In the genomic region with DNA sequence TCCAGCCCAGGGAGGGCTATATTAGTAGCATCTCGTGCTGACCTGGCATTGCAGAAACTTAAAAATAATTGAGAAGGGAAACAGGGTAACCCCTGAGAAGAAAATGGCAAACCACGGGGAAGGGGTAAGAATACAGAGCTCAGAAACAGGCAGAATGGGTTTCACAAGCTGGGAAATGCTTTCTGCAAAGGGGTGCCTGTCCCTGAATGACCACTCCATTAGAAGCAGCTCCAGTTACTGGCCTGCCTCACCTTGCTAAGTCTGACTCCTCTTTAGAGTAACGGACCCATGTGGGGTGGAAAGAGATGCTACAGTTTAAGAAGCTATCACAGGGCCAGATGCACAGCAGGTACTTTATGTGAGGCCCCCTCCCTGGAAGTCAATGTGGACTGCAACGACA, we compare ENCODE assay signal across 9 cellular contexts. TPM values are rescaled to one million over a fixed set of nuclear protein-coding genes. Genes with fewer than 3 reads are reported as not detected.
DNase-seq lines count a peak whose midpoint lies in the region; ATAC-seq and TF ChIP-seq lines count a peak whose summit lies in the region.
"Had no signal": no experiment of that assay in that cellular context is flagged by ENCODE, and none has a peak within 500 bp of the region (broad histone marks: within the 10 kb centered on the region; RNA-seq: fewer than 3 reads in every experiment).

No MANE protein-coding gene starts in this region.

- no peak overlapping the region for H4K5ac ChIP-seq in mesendoderm (ENCODE audit: low read length)

- H3K4me1 Mint-ChIP-seq in GM23338 (peaks cover 81% of the 10 kb centered on the region), nephron (peaks cover 87% of the 10 kb centered on the region)

- H3K36me3 ChIP-seq in GM23338 (ENCODE audit: insufficient read depth), result peaks cover 39% of the 10 kb centered on the region
- peaks cover 6% of the 10 kb centered on the region for H3K36me3 ChIP-seq in mesendoderm (ENCODE audit: control insufficient read depth, insufficient read depth, low read length)

- H3K36me3 Mint-ChIP-seq in GM23338 (ENCODE audit: low read depth) (peaks cover 70% of the 10 kb centered on the region), nephron (ENCODE audit: low read depth) (peaks cover 56% of the 10 kb centered on the region)

- H4K20me1 ChIP-seq in GM23338 (replicated peaks; ENCODE audit: insufficient read depth), result peaks cover 51% of the 10 kb centered on the region

- DNase-seq in AG04449 (ENCODE audit: low read depth, low spot score), result no peak
- DNase-seq in GM23338 (ENCODE audit: low spot score), result no peak
- no peak for DNase-seq in astrocyte of the spinal cord (ENCODE audit: low read depth, low spot score)
- DNase-seq in mesendoderm, result no peak
- no peak for DNase-seq in NCI-H524 (lab: John Stamatoyannopoulos, UW)
- no peak for DNase-seq in HPDE6-E6E7 (ENCODE audit: extremely low spot score)
- DNase-seq: T1000 had no signal

- H3K4me3 Mint-ChIP-seq in GM23338, result peak overlapping the region; percentile 96
- peak overlapping the region; percentile 66 to 96 (median 94) for H3K4me3 Mint-ChIP-seq in nephron

- H2BK15ac ChIP-seq in mesendoderm (replicated peaks; ENCODE audit: low read depth), result no peak overlapping the region

- TF ChIP-seq CTCF in AG04449 (IDR thresholded peaks at IDR 0.05; ENCODE audit: insufficient read depth, low read length, missing control alignments), result no peak
- TF ChIP-seq CTCF in GM23338 (conservative IDR thresholded peaks at IDR 0.05; ENCODE audit: low read depth in 2 of 2), result no peak
- no peak for TF ChIP-seq CTCF in astrocyte of the spinal cord (IDR thresholded peaks at IDR 0.05; ENCODE audit: low read depth, low read length)
- TF ChIP-seq CTCF in nephron (IDR thresholded peaks at IDR 0.05; ENCODE audit: unreplicated experiment in 3 of 3), result no peak

- H3K23ac ChIP-seq in mesendoderm (ENCODE audit: low read length), result no peak overlapping the region

- no peak overlapping the region for H3K4me2 ChIP-seq in GM23338
- no peak overlapping the region for H3K4me2 ChIP-seq in mesendoderm (ENCODE audit: low read length)

- peak overlapping the region; percentile 85 for H3K4me3 ChIP-seq in AG04449 (ENCODE audit: low read depth, low read length)
- H3K4me3 ChIP-seq in GM23338, result no peak overlapping the region
- H3K4me3 ChIP-seq in astrocyte of the spinal cord (ENCODE audit: low read depth, low read length), result peak overlapping the region; percentile 86
- no peak overlapping the region for H3K4me3 ChIP-seq in mesendoderm (ENCODE audit: low read length)

- H2BK5ac ChIP-seq in mesendoderm (ENCODE audit: low read length), result no peak overlapping the region

- H3K9ac ChIP-seq in mesendoderm (ENCODE audit: low read length), result no peak overlapping the region

- 0 out of 2 replicates have a peak, but pooled peaks cover 3% of the 10 kb centered on the region for H3F3A ChIP-seq in GM23338 (replicated peaks; ENCODE audit: low read depth)

- H3K27me3 ChIP-seq in GM23338 (ENCODE audit: insufficient read depth) (no peaks in the 10 kb centered on the region), mesendoderm (ENCODE audit: insufficient read depth, low read length, poor library complexity) (no peaks in the 10 kb centered on the region)

- POLR2A ChIA-PET in AG04449 (lab: Yijun Ruan, JAX), result interaction anchor here (0.9 to 1.9 kb wide), 4 partner anchors 10 to 48 kb away, joined by 3 to 10 read pairs (median 5); no protein-coding TSS in a partner anchor

- no peaks in the 10 kb centered on the region for H3K9me2 ChIP-seq in GM23338 (ENCODE audit: insufficient read depth)

- H3K79me2 ChIP-seq in GM23338 (replicated peaks; ENCODE audit: insufficient read depth), result peaks cover 74% of the 10 kb centered on the region
- H3K79me2 ChIP-seq in mesendoderm (ENCODE audit: control insufficient read depth, insufficient read depth, low read length), result peaks cover 69% of the 10 kb centered on the region

- H2AK5ac ChIP-seq in mesendoderm (ENCODE audit: low read length), result no peak overlapping the region

- H3K9me3 Mint-ChIP-seq in GM23338 (no peaks in the 10 kb centered on the region; the same call in 2 of the 3 replicates), nephron (no peaks in the 10 kb centered on the region)

- H3K4me1 ChIP-seq in GM23338 (ENCODE audit: insufficient read depth), result peaks cover 36% of the 10 kb centered on the region
- peaks cover 9% of the 10 kb centered on the region for H3K4me1 ChIP-seq in mesendoderm (ENCODE audit: control insufficient read depth, low read depth, low read length)

- WGBS in mesendoderm (ENCODE audit: extremely low coverage, insufficient coverage, low lambda C conversion rate), result no CpG with 5 or more reads among the region's 4 CpGs

- H3K79me1 ChIP-seq in mesendoderm (ENCODE audit: low read length), result peaks cover 25% of the 10 kb centered on the region

- H3K27ac Mint-ChIP-seq in GM23338 (peak overlapping the region; percentile 57; the same call in 1 of the 2 replicates), nephron (peak overlapping the region in 2 of 3 experiments; percentile 17 to 50)

- no peak overlapping the region for H3K18ac ChIP-seq in mesendoderm (ENCODE audit: low read length)

- no peak overlapping the region for H3K4ac ChIP-seq in mesendoderm (ENCODE audit: low read depth, low read length)

- H3K27ac ChIP-seq in GM23338 (ENCODE audit: low read depth) (no peak overlapping the region), mesendoderm (ENCODE audit: low read depth, low read length) (no peak overlapping the region)

- H2AFZ ChIP-seq in GM23338, result no peak overlapping the region

- no peak overlapping the region for H2BK120ac ChIP-seq in mesendoderm (ENCODE audit: low read depth, low read length)

- CTCF ChIA-PET in AG04449 (lab: Yijun Ruan, JAX), result interaction anchor here (1.0 kb wide), 1 partner anchor 25 kb away, joined by 4 read pairs; no protein-coding TSS in a partner anchor

- H3K27me3 Mint-ChIP-seq in GM23338 (ENCODE audit: insufficient read depth, low read depth, poor library complexity) (peaks cover 41% of the 10 kb centered on the region), nephron (ENCODE audit: low read depth) (no peaks in the 10 kb centered on the region)

- no peak overlapping the region for H3K56ac ChIP-seq in mesendoderm (ENCODE audit: low read length)

- H4K8ac ChIP-seq in mesendoderm (ENCODE audit: low read depth, low read length), result no peak overlapping the region

- in situ Hi-C loops in astrocyte of the spinal cord (cut with HindIII; ENCODE audit: low sequenced_read_pairs), result no loop called here

- ATAC-seq in GM23338 (no peak), GM19328 (IDR thresholded peaks at IDR 0.05; ENCODE audit: unreplicated experiment) (no peak)

TF ChIP-seq in GM23338, 12 proteins besides CTCF, POLR2A, EP300 and RAD21:
- TF ChIP-seq, protein P1, sequence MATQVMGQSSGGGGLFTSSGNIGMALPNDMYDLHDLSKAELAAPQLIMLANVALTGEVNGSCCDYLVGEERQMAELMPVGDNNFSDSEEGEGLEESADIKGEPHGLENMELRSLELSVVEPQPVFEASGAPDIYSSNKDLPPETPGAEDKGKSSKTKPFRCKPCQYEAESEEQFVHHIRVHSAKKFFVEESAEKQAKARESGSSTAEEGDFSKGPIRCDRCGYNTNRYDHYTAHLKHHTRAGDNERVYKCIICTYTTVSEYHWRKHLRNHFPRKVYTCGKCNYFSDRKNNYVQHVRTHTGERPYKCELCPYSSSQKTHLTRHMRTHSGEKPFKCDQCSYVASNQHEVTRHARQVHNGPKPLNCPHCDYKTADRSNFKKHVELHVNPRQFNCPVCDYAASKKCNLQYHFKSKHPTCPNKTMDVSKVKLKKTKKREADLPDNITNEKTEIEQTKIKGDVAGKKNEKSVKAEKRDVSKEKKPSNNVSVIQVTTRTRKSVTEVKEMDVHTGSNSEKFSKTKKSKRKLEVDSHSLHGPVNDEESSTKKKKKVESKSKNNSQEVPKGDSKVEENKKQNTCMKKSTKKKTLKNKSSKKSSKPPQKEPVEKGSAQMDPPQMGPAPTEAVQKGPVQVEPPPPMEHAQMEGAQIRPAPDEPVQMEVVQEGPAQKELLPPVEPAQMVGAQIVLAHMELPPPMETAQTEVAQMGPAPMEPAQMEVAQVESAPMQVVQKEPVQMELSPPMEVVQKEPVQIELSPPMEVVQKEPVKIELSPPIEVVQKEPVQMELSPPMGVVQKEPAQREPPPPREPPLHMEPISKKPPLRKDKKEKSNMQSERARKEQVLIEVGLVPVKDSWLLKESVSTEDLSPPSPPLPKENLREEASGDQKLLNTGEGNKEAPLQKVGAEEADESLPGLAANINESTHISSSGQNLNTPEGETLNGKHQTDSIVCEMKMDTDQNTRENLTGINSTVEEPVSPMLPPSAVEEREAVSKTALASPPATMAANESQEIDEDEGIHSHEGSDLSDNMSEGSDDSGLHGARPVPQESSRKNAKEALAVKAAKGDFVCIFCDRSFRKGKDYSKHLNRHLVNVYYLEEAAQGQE (IDR thresholded peaks at IDR 0.05; ENCODE audit: unreplicated experiment), result no peak

RNA-seq across cellular contexts. Expression of gene WDR1, which starts 2.5 kb away (rescaled TPM):
- 233 and 248 TPM in 2 replicates for total RNA-seq in GM23338 (2014; rRNA removed; shearing (Covaris generic))
- polyA plus RNA-seq in GM23338 (2016; fragmentation: Nextera tagmentation; extraction: Ambion mirVana), result 90.9 and 93.2 TPM in 2 replicates
- 261 TPM for polyA plus RNA-seq in mesendoderm (2013, experiment 1 of 2)
- 261 TPM for polyA plus RNA-seq in mesendoderm (2013, experiment 2 of 2)

Comparison
In these comparisons a context has a peak if more than half of its experiments do, and no peak if none do; other contexts are left out.
1. H3K4me3 ChIP-seq: peak in AG04449 (single experiment) and astrocyte of the spinal cord (single experiment); none in GM23338 (single experiment) and mesendoderm (single experiment).